Comparison of ENCODE assay signal across 25 cellular contexts in genomic region chr15:85062560-85062959, GRCh38.
DNase-seq lines count a peak whose midpoint lies in the region; ATAC-seq, FAIRE-seq and TF ChIP-seq lines count a peak whose summit lies in the region.
"Had no signal": no experiment of that assay in that cellular context is flagged by ENCODE, and none has a peak within 500 bp of the region (broad histone marks: within the 10 kb centered on the region; RNA-seq: fewer than 3 reads in every experiment).

No MANE protein-coding gene starts in this region.

- no peak for TF ChIP-seq RAD21 in A549 (conservative IDR thresholded peaks at IDR 0.05 in 1 of 2, IDR thresholded peaks at IDR 0.05 in 1 of 2)

- H3K4me3 ChIP-seq in A549 (no peak overlapping the region), NB4 (ENCODE audit: low read depth, low read length) (no peak overlapping the region)
- H3K4me3 ChIP-seq: GM23248, SK-N-MC had no signal

- no peak for TF ChIP-seq POLR2A in A549 (IDR thresholded peaks at IDR 0.05; ENCODE audit: low read length)
- no peak for TF ChIP-seq POLR2A in NB4 (IDR thresholded peaks at IDR 0.05; ENCODE audit: extremely low read depth, insufficient read length)

- TF ChIP-seq CTCF in A549 (IDR thresholded peaks at IDR 0.05) (no peak), NB4 (IDR thresholded peaks at IDR 0.05; ENCODE audit: low read depth, low read length) (no peak)

- H3K27ac ChIP-seq in A549: peak overlapping the region; percentile 18 to 61; a peak in 3 of 6 replicates
- H3K27ac ChIP-seq: GM23248, SK-N-MC had no signal

- H3K4me2 ChIP-seq in A549: peak overlapping the region; percentile 44

- CTCF ChIA-PET in A549 (lab: Yijun Ruan, JAX): no interaction called here

- DNase-seq in NOMO-1 treated with DMSO at 0.1 percent for 48 hours (lab: John Stamatoyannopoulos, UW; ENCODE audit: unreplicated experiment) (peak; percentile 8), NOMO-1 treated with dmso at 0.1 percent for 144 hours (lab: John Stamatoyannopoulos, UW; ENCODE audit: unreplicated experiment) (no peak), A549 (ENCODE audit: low read depth in 1 of 2, low spot score in 1 of 2) (no peak), NB4 (ENCODE audit: low read depth) (peak; percentile 49), myocyte (ENCODE audit: low read depth) (peak; percentile 62), HUDEP-2 (lab: John Stamatoyannopoulos, UW; ENCODE audit: unreplicated experiment in 76 of 76) (no peak), dermis blood vessel endothelial cell (no peak)
- DNase-seq: 8988T; CD4-positive, alpha-beta T cell; COR-L47; DMS53; H7; KBM-7; NCI-H1092 treated with DMSO at 0.1 percent for 48 hours; NCI-H1436; NCI-H187; NCI-H2171 treated with DMSO at 0.1 percent for 48 hours; NCI-H524; NCI-H748 treated with DMSO at 0.1 percent for 48 hours; RPMI8226; SHP77 had no signal

- ATAC-seq in A549 (no peak; a peak in 1 of 6 replicates), GM21367 (IDR thresholded peaks at IDR 0.05; ENCODE audit: unreplicated experiment) (no peak)

- POLR2A ChIA-PET in A549 (lab: Yijun Ruan, JAX): no interaction called here

- peaks cover 32% of the 10 kb centered on the region for H3K4me1 ChIP-seq in A549

- 92% methylated on average over 2 of the region's 2 CpGs for WGBS in A549 (ENCODE audit: missing lambda C conversion rate)

- H3K9me3 ChIP-seq in A549: peaks cover 15% of the 10 kb centered on the region

- no peak for TF ChIP-seq EP300 in A549 (IDR thresholded peaks at IDR 0.05)

- no peak for FAIRE-seq in A549 (lab: Jason Lieb, UNC)
- FAIRE-seq: GM18507 had no signal

TF ChIP-seq in A549, 52 proteins besides CTCF, POLR2A, EP300 and RAD21:
- TF ChIP-seq TP53 (CRISPR knock-in tag; IDR thresholded peaks at IDR 0.05): no peak
- TF ChIP-seq, protein P1, sequence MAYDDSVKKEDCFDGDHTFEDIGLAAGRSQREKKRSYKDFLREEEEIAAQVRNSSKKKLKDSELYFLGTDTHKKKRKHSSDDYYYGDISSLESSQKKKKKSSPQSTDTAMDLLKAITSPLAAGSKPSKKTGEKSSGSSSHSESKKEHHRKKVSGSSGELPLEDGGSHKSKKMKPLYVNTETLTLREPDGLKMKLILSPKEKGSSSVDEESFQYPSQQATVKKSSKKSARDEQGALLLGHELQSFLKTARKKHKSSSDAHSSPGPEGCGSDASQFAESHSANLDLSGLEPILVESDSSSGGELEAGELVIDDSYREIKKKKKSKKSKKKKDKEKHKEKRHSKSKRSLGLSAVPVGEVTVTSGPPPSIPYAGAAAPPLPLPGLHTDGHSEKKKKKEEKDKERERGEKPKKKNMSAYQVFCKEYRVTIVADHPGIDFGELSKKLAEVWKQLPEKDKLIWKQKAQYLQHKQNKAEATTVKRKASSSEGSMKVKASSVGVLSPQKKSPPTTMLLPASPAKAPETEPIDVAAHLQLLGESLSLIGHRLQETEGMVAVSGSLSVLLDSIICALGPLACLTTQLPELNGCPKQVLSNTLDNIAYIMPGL (CRISPR knock-in tag; IDR thresholded peaks at IDR 0.05; ENCODE audit: borderline replicate concordance): no peak
- no peak for TF ChIP-seq CHD4 (IDR thresholded peaks at IDR 0.05; ENCODE audit: borderline replicate concordance)

Comparison
In these comparisons a context has a peak if more than half of its experiments do, and no peak if none do; other contexts are left out.
1. DNase-seq: peak in NOMO-1 treated with DMSO at 0.1 percent for 48 hours (single experiment), NB4 (single experiment) and myocyte (single experiment); none in NOMO-1 treated with dmso at 0.1 percent for 144 hours (single experiment), A549 (0 of 2), HUDEP-2 (0 of 76) and dermis blood vessel endothelial cell (single experiment).